Comparison of ENCODE assay signal across 8 cellular contexts in the genomic region with DNA sequence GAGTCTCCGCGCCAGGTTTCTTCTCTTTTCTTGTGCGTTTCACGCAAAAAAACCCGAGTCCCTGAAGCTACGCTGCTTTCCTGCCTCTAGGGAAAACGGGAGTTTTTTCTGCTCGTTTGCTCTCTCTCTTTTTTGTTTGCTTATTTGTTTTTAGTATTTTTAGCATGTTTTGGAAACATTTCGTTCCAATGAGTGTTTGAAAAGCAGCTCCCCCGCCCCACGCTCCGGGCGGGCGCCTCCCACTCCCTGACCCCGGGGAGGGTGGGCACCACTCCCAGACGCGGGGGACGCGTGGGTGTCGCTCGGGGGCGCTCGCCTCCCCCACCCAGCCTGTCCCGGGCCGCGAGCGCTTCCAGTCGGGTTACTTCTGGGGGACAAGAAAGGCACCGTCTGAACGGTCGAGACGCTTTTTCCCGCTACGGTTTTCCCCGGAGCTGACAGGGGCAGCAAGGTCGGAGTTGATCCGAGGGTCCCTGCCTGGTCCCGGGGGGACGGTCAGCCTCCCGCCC. TPM values are rescaled to one million over a fixed set of nuclear protein-coding genes. Genes with fewer than 3 reads are reported as not detected.
DNase-seq lines count a peak whose midpoint lies in the region; ATAC-seq and TF ChIP-seq lines count a peak whose summit lies in the region.

No MANE protein-coding gene starts in this region.

- H3K4me1 Mint-ChIP-seq in neural progenitor cell, result peaks cover 22% of the 10 kb centered on the region

- WGBS in SK-N-SH (ENCODE audit: low lambda C conversion rate), result 1% methylated on average over 28 of the region's 40 CpGs

- TF ChIP-seq RAD21 in SK-N-SH (IDR thresholded peaks at IDR 0.05; ENCODE audit: low read length), result no peak

- H3F3A ChIP-seq in SK-N-SH (replicated peaks; ENCODE audit: insufficient read depth) (no peaks in the 10 kb centered on the region), neural progenitor cell (ENCODE audit: low read depth) (peaks cover 33% of the 10 kb centered on the region)

- no peaks in the 10 kb centered on the region for H3K9me2 ChIP-seq in SK-N-SH

- TF ChIP-seq CTCF in SK-N-SH (IDR thresholded peaks at IDR 0.05) (peak; percentile 19), fibroblast of the aortic adventitia (IDR thresholded peaks at IDR 0.05; ENCODE audit: insufficient read depth, low read length) (peak; percentile 10), neural progenitor cell (IDR thresholded peaks at IDR 0.05) (peak; percentile 20)

- ATAC-seq in GM19463 (IDR thresholded peaks at IDR 0.05; ENCODE audit: unreplicated experiment) (no peak), GM18909 (IDR thresholded peaks at IDR 0.05; ENCODE audit: poor library complexity, unreplicated experiment) (no peak), HG02678 (IDR thresholded peaks at IDR 0.05; ENCODE audit: unreplicated experiment) (no peak)

- H2AFZ ChIP-seq in SK-N-SH (ENCODE audit: low read depth) (peak overlapping the region; percentile 79), neural progenitor cell (replicated peaks) (peak overlapping the region; percentile 91)

- H3K27ac ChIP-seq in SK-N-SH (ENCODE audit: low read depth in 2 of 2, low read length in 1 of 2) (no peak overlapping the region), neural progenitor cell (no peak overlapping the region)

- no peak overlapping the region for H3K27ac Mint-ChIP-seq in neural progenitor cell

- TF ChIP-seq EP300 in SK-N-SH (IDR thresholded peaks at IDR 0.05; ENCODE audit: borderline replicate concordance in 1 of 2, low read depth in 1 of 2, low read length in 1 of 2), result no peak

- H3K27me3 ChIP-seq in SK-N-SH (ENCODE audit: insufficient read depth), result peaks cover 36% of the 10 kb centered on the region
- peaks cover 84% of the 10 kb centered on the region for H3K27me3 ChIP-seq in neural progenitor cell

- no peaks in the 10 kb centered on the region for H3K9me3 ChIP-seq in SK-N-SH
- no peaks in the 10 kb centered on the region for H3K9me3 ChIP-seq in neural progenitor cell (ENCODE audit: low read depth)

- H3K4me3 ChIP-seq in GM08714 (ENCODE audit: low read length) (peak overlapping the region; percentile 38; the same call in 1 of the 2 replicates), SK-N-SH (ENCODE audit: low read depth in 2 of 2, low read length in 1 of 2) (peak overlapping the region; percentile 49 to 69), fibroblast of the aortic adventitia (ENCODE audit: low read depth, low read length) (peak overlapping the region; percentile 60), neural progenitor cell (peak overlapping the region; percentile 54)

- H3K79me2 ChIP-seq in SK-N-SH (ENCODE audit: insufficient read depth), result no peaks in the 10 kb centered on the region
- H3K79me2 ChIP-seq in neural progenitor cell (ENCODE audit: low read depth), result no peaks in the 10 kb centered on the region

- no peak overlapping the region for H3K9ac ChIP-seq in SK-N-SH
- H3K9ac ChIP-seq in neural progenitor cell, result no peak overlapping the region

- H3K27me3 Mint-ChIP-seq in neural progenitor cell (ENCODE audit: insufficient read depth, low read depth), result peaks cover 23% of the 10 kb centered on the region

- CTCF ChIA-PET in SK-N-SH (lab: Yijun Ruan, JAX), result interaction anchor here (0.6 to 1.9 kb wide), 6 partner anchors 9 to 619 kb away, joined by 3 to 5 read pairs (median 3); a partner anchor contains a TSS

- H3K4me1 ChIP-seq in SK-N-SH (ENCODE audit: control insufficient read depth in 1 of 2, insufficient read depth in 2 of 2, low read depth in 1 of 2, low read length in 1 of 2), result no peaks in the 10 kb centered on the region; a peak in 1 of 4 replicates
- H3K4me1 ChIP-seq in neural progenitor cell, result peaks cover 2% of the 10 kb centered on the region

- DNase-seq in SK-N-SH, result no peak
- no peak for DNase-seq in fibroblast of the aortic adventitia (ENCODE audit: low read depth)
- DNase-seq in neural progenitor cell (ENCODE audit: low spot score), result peak; percentile 23
- no peak for DNase-seq in NCI-H187 (lab: John Stamatoyannopoulos, UW)

- H3K4me2 ChIP-seq in SK-N-SH (peak overlapping the region; percentile 94), neural progenitor cell (peak overlapping the region; percentile 95)

- H3K4me3 Mint-ChIP-seq in neural progenitor cell, result peak overlapping the region; percentile 81

- no peaks in the 10 kb centered on the region for H3K9me3 Mint-ChIP-seq in neural progenitor cell

- H4K20me1 ChIP-seq in SK-N-SH (ENCODE audit: insufficient read depth) (no peaks in the 10 kb centered on the region), neural progenitor cell (ENCODE audit: low read depth) (peaks cover 4% of the 10 kb centered on the region)

- H3K36me3 ChIP-seq in SK-N-SH (replicated peaks in 1 of 2; ENCODE audit: control insufficient read depth in 1 of 2, insufficient read depth in 2 of 2, low read length in 1 of 2) (no peaks in the 10 kb centered on the region), neural progenitor cell (no peaks in the 10 kb centered on the region)

- peaks cover 1% of the 10 kb centered on the region for H3K36me3 Mint-ChIP-seq in neural progenitor cell

- POLR2A ChIA-PET in SK-N-SH (lab: Yijun Ruan, JAX), result interaction anchor here (0.5 to 0.7 kb wide), 2 partner anchors 13 to 29 kb away, joined by 4 read pairs; no protein-coding TSS in a partner anchor

TF ChIP-seq in SK-N-SH, 30 proteins besides CTCF, POLR2A, EP300 and RAD21:
- TF ChIP-seq TCF12 (IDR thresholded peaks at IDR 0.05), result no peak
- TF ChIP-seq, protein P1, sequence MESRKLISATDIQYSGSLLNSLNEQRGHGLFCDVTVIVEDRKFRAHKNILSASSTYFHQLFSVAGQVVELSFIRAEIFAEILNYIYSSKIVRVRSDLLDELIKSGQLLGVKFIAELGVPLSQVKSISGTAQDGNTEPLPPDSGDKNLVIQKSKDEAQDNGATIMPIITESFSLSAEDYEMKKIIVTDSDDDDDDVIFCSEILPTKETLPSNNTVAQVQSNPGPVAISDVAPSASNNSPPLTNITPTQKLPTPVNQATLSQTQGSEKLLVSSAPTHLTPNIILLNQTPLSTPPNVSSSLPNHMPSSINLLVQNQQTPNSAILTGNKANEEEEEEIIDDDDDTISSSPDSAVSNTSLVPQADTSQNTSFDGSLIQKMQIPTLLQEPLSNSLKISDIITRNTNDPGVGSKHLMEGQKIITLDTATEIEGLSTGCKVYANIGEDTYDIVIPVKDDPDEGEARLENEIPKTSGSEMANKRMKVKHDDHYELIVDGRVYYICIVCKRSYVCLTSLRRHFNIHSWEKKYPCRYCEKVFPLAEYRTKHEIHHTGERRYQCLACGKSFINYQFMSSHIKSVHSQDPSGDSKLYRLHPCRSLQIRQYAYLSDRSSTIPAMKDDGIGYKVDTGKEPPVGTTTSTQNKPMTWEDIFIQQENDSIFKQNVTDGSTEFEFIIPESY (IDR thresholded peaks at IDR 0.05; ENCODE audit: borderline replicate concordance, low read depth), result no peak
- TF ChIP-seq GABPA (IDR thresholded peaks at IDR 0.05; ENCODE audit: low read depth), result no peak
- no peak for TF ChIP-seq NRF1 (IDR thresholded peaks at IDR 0.05; ENCODE audit: low read depth, low read length)
- TF ChIP-seq, protein P2, sequence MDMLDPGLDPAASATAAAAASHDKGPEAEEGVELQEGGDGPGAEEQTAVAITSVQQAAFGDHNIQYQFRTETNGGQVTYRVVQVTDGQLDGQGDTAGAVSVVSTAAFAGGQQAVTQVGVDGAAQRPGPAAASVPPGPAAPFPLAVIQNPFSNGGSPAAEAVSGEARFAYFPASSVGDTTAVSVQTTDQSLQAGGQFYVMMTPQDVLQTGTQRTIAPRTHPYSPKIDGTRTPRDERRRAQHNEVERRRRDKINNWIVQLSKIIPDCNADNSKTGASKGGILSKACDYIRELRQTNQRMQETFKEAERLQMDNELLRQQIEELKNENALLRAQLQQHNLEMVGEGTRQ (IDR thresholded peaks at IDR 0.05; ENCODE audit: borderline replicate concordance, low read depth, low read length), result no peak
- no peak for TF ChIP-seq SMC3 (IDR thresholded peaks at IDR 0.05; ENCODE audit: low read depth, low read length)
- TF ChIP-seq, protein P3, sequence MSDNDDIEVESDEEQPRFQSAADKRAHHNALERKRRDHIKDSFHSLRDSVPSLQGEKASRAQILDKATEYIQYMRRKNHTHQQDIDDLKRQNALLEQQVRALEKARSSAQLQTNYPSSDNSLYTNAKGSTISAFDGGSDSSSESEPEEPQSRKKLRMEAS (IDR thresholded peaks at IDR 0.05; ENCODE audit: low read depth), result no peak
- TF ChIP-seq NFIC (IDR thresholded peaks at IDR 0.05; ENCODE audit: borderline replicate concordance), result no peak
- TF ChIP-seq FOXM1 (IDR thresholded peaks at IDR 0.05; ENCODE audit: low read depth), result 0 out of 2 replicates have a peak, but pooled peaks have one; percentile 37
TF ChIP-seq in SK-N-SH: peak in this region for 1.

RNA-seq across cellular contexts. Expression of a gene that starts 0.4 kb away (rescaled TPM):
- 0.05 TPM in 1 of 2 replicates, not detected in the other for polyA plus RNA-seq in SK-N-SH (2012; rRNA removed)
- 0.08 and 0.13 TPM in 2 replicates for polyA plus RNA-seq in SK-N-SH (2012; cell fraction: cytosol; rRNA removed)
- 0.02 and 0.21 TPM in 2 replicates for polyA plus RNA-seq in SK-N-SH (2012; cell fraction: nucleus; rRNA removed)
- total RNA-seq in fibroblast of the aortic adventitia (ENCODE audit: low replicate concordance), result 0.45 and 0.49 TPM in 2 replicates
- 5.9 and 7.0 TPM in 2 replicates for total RNA-seq in neural progenitor cell (ENCODE audit: low replicate concordance)
